15 cellular contexts compared by ENCODE assay signal in genomic region chr3:15756505-15756904, GRCh38.
"Had no signal": no experiment of that assay in that cellular context is flagged by ENCODE, and none has a peak within 500 bp of the region (broad histone marks: within the 10 kb centered on the region; RNA-seq: fewer than 3 reads in every experiment).

No MANE protein-coding gene starts in this region.

- H3K27me3 ChIP-seq: esophagus muscularis mucosa, transverse colon, vagina had no signal

- H3K9me3 ChIP-seq: esophagus muscularis mucosa, mucosa of descending colon, transverse colon, vagina had no signal

- DNase-seq: activated CD4-positive, alpha-beta memory T cell treated with anti-CD3 and anti-CD28 coated beads, Interleukin-2, amount 10 ng/mL, durations not matched to agents 7 days and 5 days; activated CD4-positive, alpha-beta T cell treated with anti-CD3 and anti-CD28 coated beads for 4 hours; activated effector memory CD4-positive, alpha-beta T cell treated with Interleukin-2 at 50 U/mL for 16 hours; activated naive CD4-positive, alpha-beta T cell treated with anti-CD3 and anti-CD28 coated beads, Interleukin-2, amount 50 U/mL, for 16 hours; activated T-cell treated with anti-CD3 and anti-CD28 coated beads, Interleukin-2, amount 50 U/mL, for 4 hours; hypothalamus; islet precursor cell; mucosa of descending colon; naive thymus-derived CD8-positive, alpha-beta T cell; stimulated activated CD4-positive, alpha-beta T cell treated with anti-CD3 and anti-CD28 coated beads, Interleukin-4, amount 100 ng/mL, for 24 hours; stimulated activated naive CD4-positive, alpha-beta T cell treated with Interleukin-2 at 50 U/mL for 16 hours; transverse colon had no signal

- H3K4me3 ChIP-seq: esophagus muscularis mucosa, mucosa of descending colon, transverse colon, vagina had no signal

- H3K4me3 Mint-ChIP-seq: activated CD4-positive, alpha-beta memory T cell treated with anti-CD3 and anti-CD28 coated beads, Interleukin-2, amount 10 ng/mL, durations not matched to agents 7 days and 5 days; activated T-cell treated with anti-CD3 and anti-CD28 coated beads, Interleukin-2, amount 50 U/mL, for 4 hours; naive thymus-derived CD8-positive, alpha-beta T cell had no signal

- ATAC-seq: activated T-cell treated with anti-CD3 and anti-CD28 coated beads, Interleukin-2, amount 50 U/mL, for 4 hours; left lobe of liver; mucosa of descending colon; naive thymus-derived CD8-positive, alpha-beta T cell had no signal

- H3K9me3 Mint-ChIP-seq: activated CD4-positive, alpha-beta memory T cell treated with anti-CD3 and anti-CD28 coated beads, Interleukin-2, amount 10 ng/mL, durations not matched to agents 7 days and 5 days; activated T-cell treated with anti-CD3 and anti-CD28 coated beads, Interleukin-2, amount 50 U/mL, for 4 hours; naive thymus-derived CD8-positive, alpha-beta T cell had no signal

- H3K36me3 ChIP-seq: esophagus muscularis mucosa, transverse colon, vagina had no signal

- H3K27me3 Mint-ChIP-seq: activated CD4-positive, alpha-beta memory T cell treated with anti-CD3 and anti-CD28 coated beads, Interleukin-2, amount 10 ng/mL, durations not matched to agents 7 days and 5 days; naive thymus-derived CD8-positive, alpha-beta T cell had no signal

- H3K27ac Mint-ChIP-seq: activated CD4-positive, alpha-beta memory T cell treated with anti-CD3 and anti-CD28 coated beads, Interleukin-2, amount 10 ng/mL, durations not matched to agents 7 days and 5 days; naive thymus-derived CD8-positive, alpha-beta T cell had no signal

- H3K27ac ChIP-seq: esophagus muscularis mucosa, vagina had no signal
